8 cellular contexts compared by ENCODE assay signal in genomic region chr1:50970508-50970885, GRCh38. TPM values are rescaled to one million over a fixed set of nuclear protein-coding genes. Genes with fewer than 3 reads are reported as not detected.
DNase-seq lines count a peak whose midpoint lies in the region; ATAC-seq, FAIRE-seq and TF ChIP-seq lines count a peak whose summit lies in the region.

No MANE protein-coding gene starts in this region.

- FAIRE-seq in endothelial cell of umbilical vein (lab: Jason Lieb, UNC): no peak

- POLR2A ChIA-PET in endothelial cell of umbilical vein (lab: Charles Lee): interaction anchor here (1.0 kb wide), 1 partner anchor 10 kb away, joined by 4 read pairs; the partner anchor contains the start of gene FAF1

- intact Hi-C loops in endothelial cell of umbilical vein (cut with micrococcal nuclease): no loop called here

- H3K36me3 ChIP-seq in OCI-LY3 (replicated peaks; ENCODE audit: low read depth, low read length) (no peaks in the 10 kb centered on the region), endothelial cell of umbilical vein (ENCODE audit: control insufficient read depth in 2 of 2, extremely low read depth in 1 of 2, insufficient read depth in 2 of 2, low read length in 2 of 2) (no peaks in the 10 kb centered on the region), rectal smooth muscle tissue (ENCODE audit: control insufficient read depth, insufficient read depth, low read length) (peaks cover 2% of the 10 kb centered on the region)

- H3K79me2 ChIP-seq in OCI-LY3 (ENCODE audit: low read length): no peaks in the 10 kb centered on the region
- peaks cover 35% of the 10 kb centered on the region for H3K79me2 ChIP-seq in endothelial cell of umbilical vein (ENCODE audit: control insufficient read depth, insufficient read depth, low read length)

- H4K20me1 ChIP-seq in OCI-LY3 (ENCODE audit: insufficient read depth, low read length) (no peaks in the 10 kb centered on the region), endothelial cell of umbilical vein (replicated peaks; ENCODE audit: control insufficient read depth, extremely low read depth, insufficient read depth, low read length) (no peaks in the 10 kb centered on the region)

- H3K9me1 ChIP-seq in endothelial cell of umbilical vein (replicated peaks; ENCODE audit: control insufficient read depth, extremely low read depth, insufficient read depth, low read length): no peaks in the 10 kb centered on the region

- peak overlapping the region; percentile 93 for H3K4me2 ChIP-seq in OCI-LY3 (ENCODE audit: low read length)
- peak overlapping the region; percentile 93 for H3K4me2 ChIP-seq in endothelial cell of umbilical vein (ENCODE audit: insufficient read depth, low read length)

- ATAC-seq in HG03135 (IDR thresholded peaks at IDR 0.05; ENCODE audit: unreplicated experiment) (no peak), HG02642 (IDR thresholded peaks at IDR 0.05; ENCODE audit: poor library complexity, unreplicated experiment) (no peak)

- H3K9ac ChIP-seq in OCI-LY3 (ENCODE audit: low read length): peak overlapping the region; percentile 94
- peak overlapping the region; percentile 89 for H3K9ac ChIP-seq in endothelial cell of umbilical vein (replicated peaks; ENCODE audit: extremely low read depth, insufficient read depth, low read length)
- no peak overlapping the region for H3K9ac ChIP-seq in rectal smooth muscle tissue (ENCODE audit: low read length)

- H3K4me1 ChIP-seq in OCI-LY3 (ENCODE audit: low read length) (peaks cover 34% of the 10 kb centered on the region), endothelial cell of umbilical vein (ENCODE audit: control insufficient read depth, extremely low read depth, insufficient read depth, low read length) (peaks cover 26% of the 10 kb centered on the region), rectal smooth muscle tissue (ENCODE audit: control insufficient read depth, insufficient read depth, low read length) (peaks cover 2% of the 10 kb centered on the region)

- H3K9me3 ChIP-seq in OCI-LY3 (ENCODE audit: insufficient read depth, low read length) (no peaks in the 10 kb centered on the region), endothelial cell of umbilical vein (replicated peaks; ENCODE audit: control insufficient read depth, insufficient read depth, low read length) (no peaks in the 10 kb centered on the region)

- CTCF ChIA-PET in endothelial cell of umbilical vein (lab: Charles Lee): interaction anchor here (0.8 to 3.8 kb wide), 6 partner anchors 7 to 196 kb away, joined by 3 to 34 read pairs (median 10); partner anchors contain the start of gene FAF1

- TF ChIP-seq POLR2A in endothelial cell of umbilical vein (IDR thresholded peaks at IDR 0.05; ENCODE audit: low read depth, low read length): no peak

- no peak overlapping the region for H3K27ac ChIP-seq in OCI-LY3 (ENCODE audit: low read length)
- H3K27ac ChIP-seq in endothelial cell of umbilical vein (ENCODE audit: insufficient read depth, low read depth, low read length): peak overlapping the region; percentile 66
- peak overlapping the region; percentile 97 for H3K27ac ChIP-seq in rectal smooth muscle tissue (ENCODE audit: low read depth, low read length)

- dilution Hi-C loops in endothelial cell of umbilical vein (cut with MboI; ENCODE audit: extremely low pct_ligation_motif_present, low sequenced_read_pairs): no loop called here

- H3K4me3 ChIP-seq in GM12864 (ENCODE audit: low read depth, low read length) (peak overlapping the region; percentile 92), OCI-LY3 (ENCODE audit: low read length) (peak overlapping the region; percentile 81), endothelial cell of umbilical vein (replicated peaks in 1 of 3; ENCODE audit: insufficient read depth in 1 of 3, low read depth in 1 of 3, low read length in 3 of 3) (peak overlapping the region; percentile 62 to 90 (median 73)), rectal smooth muscle tissue (ENCODE audit: low read length) (peak overlapping the region; percentile 99)

- H2AFZ ChIP-seq in OCI-LY3 (ENCODE audit: low read depth, low read length) (peak overlapping the region; percentile 59; the same call in 1 of the 2 replicates), endothelial cell of umbilical vein (ENCODE audit: low read depth, low read length) (peak overlapping the region; percentile 91)

- DNase-seq in GM12864 (ENCODE audit: low read depth) (no peak), endothelial cell of umbilical vein (ENCODE audit: low read depth, low spot score) (no peak), SW 1271 (lab: John Stamatoyannopoulos, UW) (no peak), HuH-7.5 (ENCODE audit: low spot score) (no peak)

- H3K27me3 ChIP-seq in OCI-LY3 (ENCODE audit: low read depth, low read length): peaks cover 22% of the 10 kb centered on the region
- no peaks in the 10 kb centered on the region for H3K27me3 ChIP-seq in endothelial cell of umbilical vein (ENCODE audit: control insufficient read depth in 2 of 2, insufficient read depth in 2 of 2, low read length in 2 of 2)
- no peaks in the 10 kb centered on the region for H3K27me3 ChIP-seq in rectal smooth muscle tissue (ENCODE audit: control insufficient read depth, insufficient read depth, low read length)

- TF ChIP-seq CTCF in GM12864 (IDR thresholded peaks at IDR 0.05; ENCODE audit: low read depth, low read length, missing control alignments) (no peak), OCI-LY3 (IDR thresholded peaks at IDR 0.05; ENCODE audit: low read depth, low read length) (no peak), endothelial cell of umbilical vein (IDR thresholded peaks at IDR 0.05; ENCODE audit: extremely low read depth in 1 of 2, insufficient read depth in 1 of 2, low read depth in 1 of 2, low read length in 2 of 2) (no peak)

- TSS peak; percentile 25 for BruUV-seq in endothelial cell of umbilical vein (replicated peaks; lab: Mats Ljungman, UMichigan)

TF ChIP-seq in endothelial cell of umbilical vein, 7 proteins besides CTCF, POLR2A, EP300 and RAD21:
- TF ChIP-seq MAX (IDR thresholded peaks at IDR 0.05; ENCODE audit: insufficient read depth, insufficient read length): no peak
- TF ChIP-seq FOS (IDR thresholded peaks at IDR 0.05; ENCODE audit: borderline replicate concordance, insufficient read depth, low read length): no peak
- no peak for TF ChIP-seq EZH2 (IDR thresholded peaks at IDR 0.05; ENCODE audit: borderline replicate concordance, low read depth, low read length, severe bottlenecking)
- no peak for TF ChIP-seq MYC (IDR thresholded peaks at IDR 0.05; ENCODE audit: low read depth, low read length)
- no peak for TF ChIP-seq GATA2 (IDR thresholded peaks at IDR 0.05; ENCODE audit: insufficient read depth, insufficient read length, low read depth, low read length)
- TF ChIP-seq POLR2AphosphoS5 (IDR thresholded peaks at IDR 0.05; ENCODE audit: insufficient read depth, low read depth, low read length): no peak
- no peak for TF ChIP-seq JUN (IDR thresholded peaks at IDR 0.05; ENCODE audit: borderline replicate concordance, insufficient read depth, insufficient read length, low read depth)

RNA-seq across cellular contexts. Expression of gene CDKN2C, which starts 0.5 kb away (rescaled TPM):
- total RNA-seq in endothelial cell of umbilical vein: 19.6 and 19.8 TPM in 2 replicates
- 11.5 and 12.8 TPM in 2 replicates for polyA plus RNA-seq in endothelial cell of umbilical vein
- 15.0 and 15.6 TPM in 2 replicates for polyA plus RNA-seq in endothelial cell of umbilical vein (2011; cell fraction: cytosol; rRNA removed)
- polyA plus RNA-seq in endothelial cell of umbilical vein (2011; cell fraction: nucleus; rRNA removed): 5.7 and 9.3 TPM in 2 replicates
- polyA plus RNA-seq in endothelial cell of umbilical vein (2012): 3.6 and 8.5 TPM in 2 replicates
- 9.8 and 16.3 TPM in 2 replicates for polyA minus RNA-seq in endothelial cell of umbilical vein
- polyA minus RNA-seq in endothelial cell of umbilical vein (2011; cell fraction: cytosol; rRNA and poly(A)+ RNA removed): 46.5 TPM
- polyA minus RNA-seq in endothelial cell of umbilical vein (2011; cell fraction: nucleus; rRNA and poly(A)+ RNA removed): 3.8 and 5.0 TPM in 2 replicates

RNA-seq across cellular contexts. Expression of gene FAF1, which starts 10.4 kb away (rescaled TPM):
- total RNA-seq in endothelial cell of umbilical vein: 55.3 and 57.6 TPM in 2 replicates
- 5.2 and 9.0 TPM in 2 replicates for polyA plus RNA-seq in endothelial cell of umbilical vein
- 14.8 and 17.8 TPM in 2 replicates for polyA plus RNA-seq in endothelial cell of umbilical vein (2011; cell fraction: cytosol; rRNA removed)
- 15.2 and 17.7 TPM in 2 replicates for polyA plus RNA-seq in endothelial cell of umbilical vein (2011; cell fraction: nucleus; rRNA removed)
- 36.0 and 58.1 TPM in 2 replicates for polyA plus RNA-seq in endothelial cell of umbilical vein (2012)
- 22.4 and 27.7 TPM in 2 replicates for polyA minus RNA-seq in endothelial cell of umbilical vein
- polyA minus RNA-seq in endothelial cell of umbilical vein (2011; cell fraction: cytosol; rRNA and poly(A)+ RNA removed): 35.0 TPM
- polyA minus RNA-seq in endothelial cell of umbilical vein (2011; cell fraction: nucleus; rRNA and poly(A)+ RNA removed): 56.1 and 114 TPM in 2 replicates
